ENCODE assay signal across 8 cellular contexts in genomic region chr11:84558085-84558905, GRCh38.
DNase-seq lines count a peak whose midpoint lies in the region; ATAC-seq and TF ChIP-seq lines count a peak whose summit lies in the region.

No MANE protein-coding gene starts in this region.

- ATAC-seq in activated CD8-positive, alpha-beta memory T cell treated with anti-CD3 and anti-CD28 coated beads, Interleukin-2, amount 10 ng/mL, durations not matched to agents 7 days and 5 days = peak; percentile 55
- ATAC-seq in GM21526 (IDR thresholded peaks at IDR 0.05; ENCODE audit: low FRiP score, unreplicated experiment) = peak; percentile 94

- DNase-seq in activated CD8-positive, alpha-beta memory T cell treated with anti-CD3 and anti-CD28 coated beads, Interleukin-2, amount 10 ng/mL, durations not matched to agents 7 days and 5 days = no peak
- no peak for DNase-seq in activated CD8-positive, alpha-beta memory T cell treated with anti-CD3 and anti-CD28 coated beads, Interleukin-2, amount 50 U/mL, for 48 hours
- DNase-seq in HPDE6-E6E7 (ENCODE audit: extremely low spot score) = peak; percentile 21
- peak; percentile 40 for DNase-seq in RPMI7951 (ENCODE audit: low read depth)
- DNase-seq in epithelial cell of proximal tubule (ENCODE audit: low read depth) = peak; percentile 25
- peak; percentile 8 for DNase-seq in neural crest cell (ENCODE audit: low read depth, low spot score)
- no peak for DNase-seq in NCI-H187 treated with DMSO at 0.1 percent for 48 hours (lab: John Stamatoyannopoulos, UW)

- no peaks in the 10 kb centered on the region for H3K36me3 Mint-ChIP-seq in activated CD8-positive, alpha-beta memory T cell treated with anti-CD3 and anti-CD28 coated beads, Interleukin-2, amount 10 ng/mL, durations not matched to agents 7 days and 5 days
- H3K36me3 Mint-ChIP-seq in neural crest cell (ENCODE audit: low read depth) = no peaks in the 10 kb centered on the region

- CTCF ChIA-PET in activated CD8-positive, alpha-beta memory T cell treated with anti-CD3 and anti-CD28 coated beads, Interleukin-2, amount 10 ng/mL, durations not matched to agents 7 days and 5 days (lab: Charles Lee) = interaction anchor here (1.1 to 1.8 kb wide), 2 partner anchors 1031 to 1032 kb away, joined by 4 read pairs; no protein-coding TSS in a partner anchor

- H3K9me3 Mint-ChIP-seq in activated CD8-positive, alpha-beta memory T cell treated with anti-CD3 and anti-CD28 coated beads, Interleukin-2, amount 10 ng/mL, durations not matched to agents 7 days and 5 days (ENCODE audit: low read depth) = no peaks in the 10 kb centered on the region
- no peaks in the 10 kb centered on the region for H3K9me3 Mint-ChIP-seq in neural crest cell

- H3K4me3 Mint-ChIP-seq in activated CD8-positive, alpha-beta memory T cell treated with anti-CD3 and anti-CD28 coated beads, Interleukin-2, amount 10 ng/mL, durations not matched to agents 7 days and 5 days = no peak overlapping the region
- no peak overlapping the region for H3K4me3 Mint-ChIP-seq in neural crest cell

- H3K27ac Mint-ChIP-seq in activated CD8-positive, alpha-beta memory T cell treated with anti-CD3 and anti-CD28 coated beads, Interleukin-2, amount 10 ng/mL, durations not matched to agents 7 days and 5 days = no peak overlapping the region
- H3K27ac Mint-ChIP-seq in neural crest cell (ENCODE audit: unreplicated experiment) = no peak overlapping the region

- TF ChIP-seq CTCF in epithelial cell of proximal tubule (conservative IDR thresholded peaks at IDR 0.05; ENCODE audit: low read depth, low read length) = peak; percentile 95
- TF ChIP-seq CTCF in neural crest cell (conservative IDR thresholded peaks at IDR 0.05) = peak; percentile 92

- no peak overlapping the region for H3K4me3 ChIP-seq in epithelial cell of proximal tubule (ENCODE audit: low read depth, low read length)

- H3K4me1 Mint-ChIP-seq in activated CD8-positive, alpha-beta memory T cell treated with anti-CD3 and anti-CD28 coated beads, Interleukin-2, amount 10 ng/mL, durations not matched to agents 7 days and 5 days = no peaks in the 10 kb centered on the region
- no peaks in the 10 kb centered on the region for H3K4me1 Mint-ChIP-seq in neural crest cell

- no peaks in the 10 kb centered on the region for H3K27me3 Mint-ChIP-seq in activated CD8-positive, alpha-beta memory T cell treated with anti-CD3 and anti-CD28 coated beads, Interleukin-2, amount 10 ng/mL, durations not matched to agents 7 days and 5 days
- peaks cover 14% of the 10 kb centered on the region for H3K27me3 Mint-ChIP-seq in neural crest cell (ENCODE audit: low read depth)

Comparison
In these comparisons a context has a peak if more than half of its experiments do, and no peak if none do; other contexts are left out.
1. DNase-seq: peak in HPDE6-E6E7 (single experiment), RPMI7951 (single experiment), epithelial cell of proximal tubule (single experiment) and neural crest cell (single experiment); none in activated CD8-positive, alpha-beta memory T cell treated with anti-CD3 and anti-CD28 coated beads, Interleukin-2, amount 10 ng/mL, durations not matched to agents 7 days and 5 days (single experiment), activated CD8-positive, alpha-beta memory T cell treated with anti-CD3 and anti-CD28 coated beads, Interleukin-2, amount 50 U/mL, for 48 hours (single experiment) and NCI-H187 treated with DMSO at 0.1 percent for 48 hours (single experiment).